Comparison of ENCODE assay signal across 8 cellular contexts in genomic region chr1:45543599-45544417, GRCh38. TPM values are rescaled to one million over a fixed set of nuclear protein-coding genes. Genes with fewer than 3 reads are reported as not detected.
DNase-seq lines count a peak whose midpoint lies in the region; ATAC-seq and TF ChIP-seq lines count a peak whose summit lies in the region.

No MANE protein-coding gene starts in this region.

- no peaks in the 10 kb centered on the region for H3K4me1 ChIP-seq in gastrocnemius medialis

- CTCF ChIA-PET in activated CD8-positive, alpha-beta T cell treated with anti-CD3 and anti-CD28 coated beads for 36 hours (lab: Charles Lee), result interaction anchor here (1.5 to 4.1 kb wide), 4 partner anchors 26 to 51 kb away, joined by 5 to 23 read pairs (median 10); no protein-coding TSS in a partner anchor

- peak; percentile 55 for DNase-seq in GM10266 (ENCODE audit: extremely low spot score)
- peak; percentile 83 for DNase-seq in activated CD8-positive, alpha-beta T cell treated with anti-CD3 and anti-CD28 coated beads for 36 hours
- peak; percentile 20 for DNase-seq in fibroblast of the aortic adventitia (ENCODE audit: low read depth)
- DNase-seq in gastrocnemius medialis, result peak; percentile 22 to 37
- DNase-seq in NCI-H510A (lab: John Stamatoyannopoulos, UW), result no peak

- intact Hi-C loops in activated CD8-positive, alpha-beta T cell treated with anti-CD3 and anti-CD28 coated beads for 36 hours (cut with micrococcal nuclease), result loop anchor here (1.0 kb wide), 1 partner anchor 8 kb away; no protein-coding TSS in a partner anchor
- intact Hi-C loops in gastrocnemius medialis (cut with DNase I; ENCODE audit: low total_unique reads), result no loop called here

- H3K9me3 Mint-ChIP-seq in activated CD8-positive, alpha-beta T cell treated with anti-CD3 and anti-CD28 coated beads for 36 hours, result no peaks in the 10 kb centered on the region

- H3K27me3 Mint-ChIP-seq in activated CD8-positive, alpha-beta T cell treated with anti-CD3 and anti-CD28 coated beads for 36 hours, result peaks cover 1% of the 10 kb centered on the region

- H3K9me3 ChIP-seq in KOPT-K1 (ENCODE audit: insufficient read depth, low read length, poor library complexity, severe bottlenecking) (no peaks in the 10 kb centered on the region), gastrocnemius medialis (no peaks in the 10 kb centered on the region)

- peak overlapping the region; percentile 22 for H3K4me3 Mint-ChIP-seq in activated CD8-positive, alpha-beta T cell treated with anti-CD3 and anti-CD28 coated beads for 36 hours

- H3K27ac Mint-ChIP-seq in activated CD8-positive, alpha-beta T cell treated with anti-CD3 and anti-CD28 coated beads for 36 hours, result peak overlapping the region; percentile 73

- H3K36me3 ChIP-seq in KOPT-K1 (ENCODE audit: insufficient read depth, low read length) (no peaks in the 10 kb centered on the region), gastrocnemius medialis (no peaks in the 10 kb centered on the region)

- in situ Hi-C loops in gastrocnemius medialis (cut with MboI; ENCODE audit: low sequenced_read_pairs in 4 of 4), result no loop called here

- POLR2A ChIA-PET in activated CD8-positive, alpha-beta T cell treated with anti-CD3 and anti-CD28 coated beads for 36 hours (lab: Charles Lee), result interaction anchor here (0.8 to 6.0 kb wide), 9 partner anchors 10 to 44 kb away, joined by 3 to 85 read pairs (median 4); partner anchors contain the start of genes CCDC163, MMACHC, NASP and PRDX1

- peaks cover 0 to 2% (median 0%) of the 10 kb centered on the region in 3 donors for H3K27me3 ChIP-seq in gastrocnemius medialis

- H3K4me1 Mint-ChIP-seq in activated CD8-positive, alpha-beta T cell treated with anti-CD3 and anti-CD28 coated beads for 36 hours (ENCODE audit: low read depth), result peaks cover 35% of the 10 kb centered on the region

- peak; percentile 90 for ATAC-seq in activated CD8-positive, alpha-beta T cell treated with anti-CD3 and anti-CD28 coated beads for 36 hours
- peak in 1 of 2 donors; percentile 27 for ATAC-seq in gastrocnemius medialis
- no peak for ATAC-seq in HG03025 (IDR thresholded peaks at IDR 0.05; ENCODE audit: low FRiP score, unreplicated experiment)
- ATAC-seq in GM21528 (IDR thresholded peaks at IDR 0.05; ENCODE audit: low FRiP score, unreplicated experiment), result no peak

- H3K36me3 Mint-ChIP-seq in activated CD8-positive, alpha-beta T cell treated with anti-CD3 and anti-CD28 coated beads for 36 hours (ENCODE audit: low read depth), result no peaks in the 10 kb centered on the region

- TF ChIP-seq CTCF in GM10266 (IDR thresholded peaks at IDR 0.05; ENCODE audit: control insufficient read depth, insufficient read depth, low read depth, missing control alignments) (no peak), fibroblast of the aortic adventitia (IDR thresholded peaks at IDR 0.05; ENCODE audit: insufficient read depth, low read length) (no peak), gastrocnemius medialis (IDR thresholded peaks at IDR 0.05 in 4 of 5, conservative IDR thresholded peaks at IDR 0.05 in 1 of 5) (no peak)
- no peak for TF ChIP-seq CTCF in activated CD8-positive, alpha-beta T cell treated with anti-CD3 and anti-CD28 coated beads for 36 hours (IDR thresholded peaks at IDR 0.05)

- H3K4me3 ChIP-seq in fibroblast of the aortic adventitia (ENCODE audit: low read depth, low read length) (no peak overlapping the region), gastrocnemius medialis (no peak overlapping the region)

- H3K27ac ChIP-seq in KOPT-K1 (ENCODE audit: low read depth, low read length, poor library complexity, severe bottlenecking) (peak overlapping the region; percentile 30), gastrocnemius medialis (no peak overlapping the region)

- no peak for TF ChIP-seq POLR2A in gastrocnemius medialis (IDR thresholded peaks at IDR 0.05)

RNA-seq across cellular contexts. Expression of gene AKR1A1, which starts 6.8 kb away (rescaled TPM):
- 100 to 1,000 TPM; 184 to 186 TPM for total RNA-seq in activated CD8-positive, alpha-beta T cell treated with anti-CD3 and anti-CD28 coated beads for 36 hours
- 128 and 174 TPM in 2 replicates for total RNA-seq in fibroblast of the aortic adventitia (ENCODE audit: low replicate concordance)
- 10 to 100 TPM; 15.6 to 40.1 (median 37.1) TPM for total RNA-seq in gastrocnemius medialis

RNA-seq across cellular contexts. Expression of gene PRDX1, which starts 22.1 kb away (rescaled TPM):
- 100 to 1,000 TPM; 547 to 553 TPM for total RNA-seq in activated CD8-positive, alpha-beta T cell treated with anti-CD3 and anti-CD28 coated beads for 36 hours
- total RNA-seq in fibroblast of the aortic adventitia (ENCODE audit: low replicate concordance) (272 and 467 TPM in 2 replicates), gastrocnemius medialis (100 to 1,000 TPM; 406 to 554 (median 482) TPM)

RNA-seq across cellular contexts. Expression of gene NASP, which starts 40.0 kb away (rescaled TPM):
- total RNA-seq in activated CD8-positive, alpha-beta T cell treated with anti-CD3 and anti-CD28 coated beads for 36 hours, result 100 to 1,000 TPM; 227 to 246 TPM
- total RNA-seq in fibroblast of the aortic adventitia (ENCODE audit: low replicate concordance) (57.1 and 118 TPM in 2 replicates), gastrocnemius medialis (10 to 100 TPM; 25.5 to 32.7 (median 27.3) TPM)

RNA-seq across cellular contexts. Expression of gene MMACHC, which starts 43.7 kb away (rescaled TPM):
- total RNA-seq in activated CD8-positive, alpha-beta T cell treated with anti-CD3 and anti-CD28 coated beads for 36 hours, result 1 to 10 TPM; 8.4 to 10.0 TPM
- total RNA-seq in fibroblast of the aortic adventitia (ENCODE audit: low replicate concordance) (2.2 and 5.2 TPM in 2 replicates), gastrocnemius medialis (1 to 10 TPM; 1.8 to 5.6 (median 3.5) TPM)

RNA-seq across cellular contexts. Expression of gene CCDC163, which starts 43.9 kb away (rescaled TPM):
- total RNA-seq in activated CD8-positive, alpha-beta T cell treated with anti-CD3 and anti-CD28 coated beads for 36 hours, result 1 to 10 TPM; 5.6 to 7.1 TPM
- total RNA-seq in fibroblast of the aortic adventitia (ENCODE audit: low replicate concordance) (0.57 and 1.5 TPM in 2 replicates), gastrocnemius medialis (under 1 TPM in 3 of 4 donors, not detected in 1; 0.22 to 0.62 (median 0.25) TPM)
